Comparison of ENCODE assay signal across 6 cellular contexts in the genomic region with DNA sequence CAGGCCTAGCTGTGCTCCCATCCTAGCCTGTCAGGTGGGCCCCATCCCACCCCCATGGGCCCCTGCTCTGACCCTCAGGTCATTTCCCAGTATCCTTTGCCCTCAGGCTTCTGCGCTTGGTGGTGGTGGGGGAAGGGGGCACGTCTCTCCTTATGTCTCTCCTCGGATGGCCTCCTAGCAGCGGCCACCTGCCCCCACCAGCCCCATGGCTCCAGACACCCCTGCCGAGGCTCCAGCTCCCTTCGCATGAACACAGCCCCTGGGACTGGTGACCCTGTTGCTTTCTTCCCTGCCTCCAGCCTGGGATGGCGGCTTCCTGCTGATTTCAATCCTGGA. TPM values are rescaled to one million over a fixed set of nuclear protein-coding genes. Genes with fewer than 3 reads are reported as not detected.
"Had no signal": no experiment of that assay in that cellular context is flagged by ENCODE, and none has a peak within 500 bp of the region (broad histone marks: within the 10 kb centered on the region; RNA-seq: fewer than 3 reads in every experiment).

No MANE protein-coding gene starts in this region.

RNA-seq across cellular contexts. Expression of a gene that starts 27.3 kb away (rescaled TPM):
- total RNA-seq: activated CD4-positive, alpha-beta memory T cell treated with anti-CD3 and anti-CD28 coated beads, Interleukin-2, amount 10 ng/mL, durations not matched to agents 7 days and 5 days; activated CD8-positive, alpha-beta memory T cell treated with anti-CD3 and anti-CD28 coated beads, Interleukin-2, amount 10 ng/mL, durations not matched to agents 7 days and 5 days; activated naive CD8-positive, alpha-beta T cell treated with anti-CD3 and anti-CD28 coated beads, Interleukin-2, amount 10 ng/mL, durations not matched to agents 7 days and 5 days; activated T-cell treated with anti-CD3 and anti-CD28 coated beads, Interleukin-2, amount 50 U/mL, for 72 hours; T-helper 1 cell treated with Interleukin-12 subunit alpha and Interleukin-12 subunit beta and Interleukin-4 antibody, amounts not matched to agents 30 ng/mL and 1 ng/mL, for 36 hours; T-helper 2 cell treated with Interferon-gamma antibody and Interleukin-4, amounts not matched to agents 100 ng/mL and 5 ng/mL, for 36 hours had no signal
